2 cellular contexts compared by ENCODE assay signal in genomic region chr1:241838831-241839365, GRCh38.
TF ChIP-seq lines count a peak whose summit lies in the region.

No MANE protein-coding gene starts in this region.

TF ChIP-seq in IMR-90, 13 proteins besides CTCF, POLR2A, EP300 and RAD21:
- no peak for TF ChIP-seq SMC3 (IDR thresholded peaks at IDR 0.05; ENCODE audit: low read depth, low read length)
- TF ChIP-seq MAZ (IDR thresholded peaks at IDR 0.05; ENCODE audit: borderline replicate concordance, low read depth, low read length) = no peak
- no peak for TF ChIP-seq MXI1 (IDR thresholded peaks at IDR 0.05; ENCODE audit: borderline replicate concordance, low read depth, low read length)
- no peak for TF ChIP-seq MAFK (IDR thresholded peaks at IDR 0.05; ENCODE audit: low read depth, low read length)
- no peak for TF ChIP-seq RFX5 (IDR thresholded peaks at IDR 0.05; ENCODE audit: low read depth, low read length)
- no peak for TF ChIP-seq FOS (IDR thresholded peaks at IDR 0.05; ENCODE audit: low read depth, low read length)
- no peak for TF ChIP-seq ELK1 (IDR thresholded peaks at IDR 0.05; ENCODE audit: borderline replicate concordance, low read depth, low read length)
- TF ChIP-seq CHD1 (IDR thresholded peaks at IDR 0.05; ENCODE audit: low read depth, low read length) = no peak
- no peak for TF ChIP-seq USF2 (IDR thresholded peaks at IDR 0.05; ENCODE audit: low read depth, low read length)
- TF ChIP-seq CEBPB (IDR thresholded peaks at IDR 0.05; ENCODE audit: low read depth, low read length) = no peak
- no peak for TF ChIP-seq NFE2L2 (IDR thresholded peaks at IDR 0.05; ENCODE audit: low read depth, low read length)
- no peak for TF ChIP-seq BHLHE40 (IDR thresholded peaks at IDR 0.05; ENCODE audit: low read depth, low read length)
- no peak for TF ChIP-seq RCOR1 (IDR thresholded peaks at IDR 0.05; ENCODE audit: insufficient replicate concordance, low read length)

TF ChIP-seq in H1, 55 proteins besides CTCF, POLR2A, EP300 and RAD21:
- no peak for TF ChIP-seq USF2 (IDR thresholded peaks at IDR 0.05; ENCODE audit: low read length)
- no peak for TF ChIP-seq SRF (IDR thresholded peaks at IDR 0.05; ENCODE audit: low read depth, low read length)
- TF ChIP-seq CHD2 (IDR thresholded peaks at IDR 0.05; ENCODE audit: low read length) = no peak
- TF ChIP-seq SP2 (IDR thresholded peaks at IDR 0.05; ENCODE audit: low read length) = no peak
- TF ChIP-seq SAP30 (IDR thresholded peaks at IDR 0.05; ENCODE audit: insufficient read depth, insufficient replicate concordance, low read length) = no peak
- TF ChIP-seq BRCA1 (IDR thresholded peaks at IDR 0.05; ENCODE audit: low read depth, low read length) = no peak
- TF ChIP-seq TAF1 (IDR thresholded peaks at IDR 0.05; ENCODE audit: low read depth, low read length) = no peak
- no peak for TF ChIP-seq EZH2 (IDR thresholded peaks at IDR 0.05; ENCODE audit: low read depth, low read length, severe bottlenecking)
- TF ChIP-seq CBX5 (IDR thresholded peaks at IDR 0.05; ENCODE audit: low read depth, low read length) = no peak
- no peak for TF ChIP-seq SUZ12 (IDR thresholded peaks at IDR 0.05; ENCODE audit: low read length)
- TF ChIP-seq FOSL1 (IDR thresholded peaks at IDR 0.05; ENCODE audit: insufficient read depth, low read depth, low read length) = no peak
